Comparison of ENCODE assay signal across 13 cellular contexts in the genomic region with DNA sequence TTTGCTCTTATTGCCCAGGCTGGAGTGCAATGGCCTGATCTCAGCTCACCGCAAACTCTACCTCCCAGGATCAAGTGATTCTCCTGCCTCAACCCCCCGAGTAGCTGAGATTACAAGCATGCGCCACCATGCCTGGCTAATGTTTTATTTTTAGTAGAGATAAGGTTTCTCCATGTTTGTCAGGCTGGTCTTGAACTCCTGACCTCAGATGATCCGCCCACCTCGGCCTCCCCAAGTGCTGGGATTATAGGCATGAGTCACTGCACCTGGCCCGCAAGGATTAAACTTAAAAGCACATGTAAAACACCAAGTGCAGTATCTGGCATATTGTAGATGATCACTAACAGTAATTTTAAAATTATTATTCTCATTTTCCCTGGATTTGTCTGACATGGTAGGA.
"Had no signal": no experiment of that assay in that cellular context is flagged by ENCODE, and none has a peak within 500 bp of the region (broad histone marks: within the 10 kb centered on the region; RNA-seq: fewer than 3 reads in every experiment).

No MANE protein-coding gene starts in this region.

- H3K9me3 ChIP-seq: tibial artery had no signal

- DNase-seq: activated CD4-positive, alpha-beta T cell treated with anti-CD3 and anti-CD28 coated beads for 48 hours; activated naive CD4-positive, alpha-beta T cell treated with anti-CD3 and anti-CD28 coated beads for 36 hours; caudate nucleus; effector memory CD4-positive, alpha-beta T cell; immature natural killer cell; left ventricle myocardium superior; mesenchymal stem cell; stimulated activated CD4-positive, alpha-beta T cell treated with anti-CD3 and anti-CD28 coated beads, Interleukin-4, amount 100 ng/mL, for 1 hour; SW 1271; tibial artery had no signal

- H3K27me3 ChIP-seq: tibial artery had no signal

- H3K4me1 ChIP-seq: tibial artery had no signal

- ATAC-seq: left ventricle myocardium superior had no signal

- H3K9me3 Mint-ChIP-seq: neural crest cell had no signal

- H3K27ac ChIP-seq: epithelial cell of prostate, tibial artery, VCaP had no signal

- H3K27ac Mint-ChIP-seq: activated naive CD4-positive, alpha-beta T cell treated with anti-CD3 and anti-CD28 coated beads for 36 hours; immature natural killer cell had no signal

- H3K36me3 Mint-ChIP-seq: immature natural killer cell had no signal

- H3K4me3 ChIP-seq: tibial artery had no signal

- H3K36me3 ChIP-seq: tibial artery had no signal

- H3K4me1 Mint-ChIP-seq: immature natural killer cell had no signal

- H3K4me3 Mint-ChIP-seq: activated naive CD4-positive, alpha-beta T cell treated with anti-CD3 and anti-CD28 coated beads for 36 hours; immature natural killer cell; neural crest cell had no signal
